In genomic region chr10:87578799-87579401, GRCh38 we compare ENCODE assay signal across 14 cellular contexts.
DNase-seq lines count a peak whose midpoint lies in the region; FAIRE-seq and TF ChIP-seq lines count a peak whose summit lies in the region.
"Had no signal": no experiment of that assay in that cellular context is flagged by ENCODE, and none has a peak within 500 bp of the region (broad histone marks: within the 10 kb centered on the region; RNA-seq: fewer than 3 reads in every experiment).

No MANE protein-coding gene starts in this region.

- H3K4me1 ChIP-seq in ascending aorta, result peaks cover 0 to 4% of the 10 kb centered on the region in 2 donors
- H3K4me1 ChIP-seq in testis, result no peaks in the 10 kb centered on the region
- H3K4me1 ChIP-seq: lower lobe of right lung had no signal

- DNase-seq in HTR-8/SVneo (ENCODE audit: insufficient read length, low spot score) (no peak), ascending aorta (ENCODE audit: low spot score in 2 of 2) (no peak), kidney tubule cell (ENCODE audit: low spot score) (peak; percentile 35), testis (peak; percentile 22), NCI-H1694 (lab: John Stamatoyannopoulos, UW) (no peak), dedifferentiated amniotic fluid mesenchymal stem cell (ENCODE audit: extremely low spot score) (no peak)
- DNase-seq in stimulated activated CD4-positive, alpha-beta T cell treated with anti-CD3 and anti-CD28 coated beads, Interleukin-12 subunit alpha, Interleukin-12 subunit beta, amount 100 ng/mL, for 4 hours, result no peak
- DNase-seq: activated CD4-positive, alpha-beta memory T cell treated with anti-CD3 and anti-CD28 coated beads, Interleukin-2, amount 10 ng/mL, durations not matched to agents 7 days and 5 days; activated naive CD4-positive, alpha-beta T cell treated with anti-CD3 and anti-CD28 coated beads, Interleukin-2, amount 10 ng/mL, durations not matched to agents 7 days and 5 days; lower lobe of right lung; NCI-H1105 treated with DMSO at 0.1 percent for 48 hours; NCI-H82; T-helper 1 cell had no signal

- no peak for TF ChIP-seq CTCF in ascending aorta (IDR thresholded peaks at IDR 0.05)
- TF ChIP-seq CTCF in testis (IDR thresholded peaks at IDR 0.05), result no peak

- no peak for TF ChIP-seq POLR2A in testis (IDR thresholded peaks at IDR 0.05)

- H3K36me3 ChIP-seq in ascending aorta (no peaks in the 10 kb centered on the region), testis (ENCODE audit: low read depth, missing control alignments) (no peaks in the 10 kb centered on the region)
- H3K36me3 ChIP-seq: lower lobe of right lung had no signal

- H3K4me3 ChIP-seq in ascending aorta, result no peak overlapping the region
- no peak overlapping the region for H3K4me3 ChIP-seq in testis
- H3K4me3 ChIP-seq: lower lobe of right lung had no signal

- 51 to 59% methylated on average over 11 of the region's 11 CpGs for WGBS in testis, 2 donors

- H3K9me3 ChIP-seq in ascending aorta (no peaks in the 10 kb centered on the region), testis (no peaks in the 10 kb centered on the region)
- H3K9me3 ChIP-seq: lower lobe of right lung had no signal

- FAIRE-seq in HTR-8/SVneo (lab: Jason Lieb, UNC), result peak; percentile 88
- FAIRE-seq: colon had no signal

- H3K27me3 ChIP-seq in ascending aorta, result no peaks in the 10 kb centered on the region
- no peaks in the 10 kb centered on the region for H3K27me3 ChIP-seq in testis

- intact Hi-C loops in ascending aorta (cut with DNase I), result no loop called here
- intact Hi-C loops in testis (cut with DNase I; ENCODE audit: low total_unique reads), result no loop called here

- H3K27ac ChIP-seq in ascending aorta, result peak overlapping the region; percentile 29 to 31
- H3K27ac ChIP-seq in testis, result no peak overlapping the region
- H3K27ac ChIP-seq: lower lobe of right lung had no signal

Comparison
In these comparisons a context has a peak if more than half of its experiments do, and no peak if none do; other contexts are left out.
1. DNase-seq: peak in kidney tubule cell (single experiment) and testis (single experiment); none in HTR-8/SVneo (single experiment), ascending aorta (0 of 2), stimulated activated CD4-positive, alpha-beta T cell treated with anti-CD3 and anti-CD28 coated beads, Interleukin-12 subunit alpha, Interleukin-12 subunit beta, amount 100 ng/mL, for 4 hours (single experiment), NCI-H1694 (single experiment) and dedifferentiated amniotic fluid mesenchymal stem cell (single experiment).
2. H3K27ac ChIP-seq: peak in ascending aorta (2 of 2); none in testis (0 of 2).